28 cellular contexts compared by ENCODE assay signal in the genomic region with DNA sequence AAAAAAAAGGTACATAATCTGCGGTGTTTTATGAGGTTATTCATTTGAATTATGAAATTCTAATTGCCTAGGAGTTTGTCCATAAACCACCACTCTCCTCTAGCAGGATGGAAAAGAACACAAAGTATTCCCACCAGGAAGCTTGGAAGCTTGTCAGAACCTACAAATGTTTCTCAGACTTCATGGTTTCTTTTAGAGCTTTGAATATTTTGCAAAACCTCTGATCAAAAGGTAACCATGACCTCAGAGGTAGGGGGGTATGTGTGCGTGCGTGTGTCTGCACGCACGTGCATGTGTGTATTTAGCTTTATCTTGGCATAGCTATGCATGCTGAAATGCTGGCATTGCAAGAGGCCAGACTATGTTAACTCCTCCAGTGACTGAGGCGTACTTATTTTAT.
DNase-seq lines count a peak whose midpoint lies in the region; ATAC-seq and TF ChIP-seq lines count a peak whose summit lies in the region.
"Had no signal": no experiment of that assay in that cellular context is flagged by ENCODE, and none has a peak within 500 bp of the region (broad histone marks: within the 10 kb centered on the region; RNA-seq: fewer than 3 reads in every experiment).

No MANE protein-coding gene starts in this region.

- H3K79me2 ChIP-seq in mesendoderm (ENCODE audit: control insufficient read depth, insufficient read depth, low read length), result no peaks in the 10 kb centered on the region

- no peak overlapping the region for H2BK5ac ChIP-seq in mesendoderm (ENCODE audit: low read length)

- H4K8ac ChIP-seq in mesendoderm (ENCODE audit: low read depth, low read length), result no peak overlapping the region

- H3K4me3 Mint-ChIP-seq in nephron progenitor cell, result no peak overlapping the region
- H3K4me3 Mint-ChIP-seq: activated naive CD8-positive, alpha-beta T cell treated with anti-CD3 and anti-CD28 coated beads for 36 hours; immature natural killer cell; naive B cell had no signal

- H3K27ac Mint-ChIP-seq in nephron progenitor cell, result peak overlapping the region; percentile 29
- H3K27ac Mint-ChIP-seq: activated naive CD8-positive, alpha-beta T cell treated with anti-CD3 and anti-CD28 coated beads for 36 hours; immature natural killer cell; naive B cell had no signal

- H3K4me1 Mint-ChIP-seq in nephron progenitor cell, result peaks cover 12% of the 10 kb centered on the region
- H3K4me1 Mint-ChIP-seq: activated naive CD8-positive, alpha-beta T cell treated with anti-CD3 and anti-CD28 coated beads for 36 hours; immature natural killer cell; naive B cell had no signal

- H3K23ac ChIP-seq in mesendoderm (ENCODE audit: low read length), result no peak overlapping the region

- ATAC-seq in HG02571 (IDR thresholded peaks at IDR 0.05; ENCODE audit: unreplicated experiment), result no peak
- ATAC-seq: left lobe of liver, Right ventricle myocardium inferior had no signal

- H3K56ac ChIP-seq in mesendoderm (ENCODE audit: low read length), result no peak overlapping the region

- H3K27me3 Mint-ChIP-seq in nephron progenitor cell (ENCODE audit: low read depth, poor library complexity), result no peaks in the 10 kb centered on the region
- H3K27me3 Mint-ChIP-seq: activated naive CD8-positive, alpha-beta T cell treated with anti-CD3 and anti-CD28 coated beads for 36 hours; naive B cell had no signal

- H3K4me3 ChIP-seq in AG04449 (ENCODE audit: low read depth, low read length) (no peak overlapping the region), LNCaP clone FGC (ENCODE audit: low read depth, low read length) (no peak overlapping the region), epithelial cell of esophagus (ENCODE audit: low read length) (no peak overlapping the region), mesendoderm (ENCODE audit: low read length) (no peak overlapping the region)
- H3K4me3 ChIP-seq: PC-9, spleen, transverse colon had no signal

- no peak overlapping the region for H3K27ac ChIP-seq in mesendoderm (ENCODE audit: low read depth, low read length)
- H3K27ac ChIP-seq: PC-9, transverse colon had no signal

- no peak overlapping the region for H2BK15ac ChIP-seq in mesendoderm (replicated peaks; ENCODE audit: low read depth)

- no peak overlapping the region for H3K9ac ChIP-seq in mesendoderm (ENCODE audit: low read length)

- no peak overlapping the region for H3K4ac ChIP-seq in mesendoderm (ENCODE audit: low read depth, low read length)

- H3K4me2 ChIP-seq in mesendoderm (ENCODE audit: low read length), result no peak overlapping the region
- H3K4me2 ChIP-seq: PC-9 had no signal

- TF ChIP-seq CTCF in AG04449 (IDR thresholded peaks at IDR 0.05; ENCODE audit: insufficient read depth, low read length, missing control alignments) (no peak), LNCaP clone FGC (IDR thresholded peaks at IDR 0.05; ENCODE audit: control insufficient read depth, extremely low read depth, insufficient read depth) (no peak), epithelial cell of esophagus (IDR thresholded peaks at IDR 0.05; ENCODE audit: insufficient read depth, low read depth, low read length, missing control alignments) (no peak), nephron progenitor cell (IDR thresholded peaks at IDR 0.05) (no peak)

- H4K5ac ChIP-seq in mesendoderm (ENCODE audit: low read length), result no peak overlapping the region

- H3K36me3 Mint-ChIP-seq in nephron progenitor cell (ENCODE audit: low read depth), result no peaks in the 10 kb centered on the region
- H3K36me3 Mint-ChIP-seq: activated naive CD8-positive, alpha-beta T cell treated with anti-CD3 and anti-CD28 coated beads for 36 hours; immature natural killer cell; naive B cell had no signal

- DNase-seq in AG04449 (ENCODE audit: low read depth, low spot score), result peak; percentile 28
- DNase-seq in LNCaP clone FGC (ENCODE audit: low read depth), result peak; percentile 28
- DNase-seq in epithelial cell of esophagus (ENCODE audit: low read depth), result peak; percentile 13
- DNase-seq in nephron progenitor cell, result no peak
- DNase-seq in NCI-H226, result no peak
- DNase-seq in mesendoderm, result no peak
- DNase-seq in MV-4-11 (lab: John Stamatoyannopoulos, UW), result no peak
- DNase-seq: activated CD4-positive, alpha-beta T cell treated with anti-CD3 and anti-CD28 coated beads for 4 hours; activated CD8-positive, alpha-beta memory T cell treated with anti-CD3 and anti-CD28 coated beads for 24 hours; activated effector memory CD4-positive, alpha-beta T cell treated with Interleukin-2 at 50 U/mL for 16 hours; activated naive CD8-positive, alpha-beta T cell treated with anti-CD3 and anti-CD28 coated beads for 36 hours; aorta; effector CD4-positive, alpha-beta T cell; hypothalamus; immature natural killer cell; naive B cell; NCI-H187; NCI-H2171 treated with DMSO at 0.1 percent for 48 hours; NCI-H524; NK-92 treated with Interleukin-12 subunit alpha and Interleukin-12 subunit beta, amount 100 ng/mL, for 24 hours; nucleus accumbens; PC-9; spleen; stimulated activated CD4-positive, alpha-beta T cell treated with anti-CD3 and anti-CD28 coated beads, Interleukin-2, amount 100 ng/mL, for 48 hours; transverse colon had no signal

- H3K27me3 ChIP-seq in mesendoderm (ENCODE audit: insufficient read depth, low read length, poor library complexity), result no peaks in the 10 kb centered on the region
- H3K27me3 ChIP-seq: spleen, transverse colon had no signal

- no peak overlapping the region for H2AK5ac ChIP-seq in mesendoderm (ENCODE audit: low read length)

- WGBS in mesendoderm (ENCODE audit: extremely low coverage, insufficient coverage, low lambda C conversion rate), result no CpG with 5 or more reads among the region's 6 CpGs

- no peak overlapping the region for H3K18ac ChIP-seq in mesendoderm (ENCODE audit: low read length)

- H3K79me1 ChIP-seq in mesendoderm (ENCODE audit: low read length), result no peaks in the 10 kb centered on the region

- CTCF ChIA-PET in AG04449 (lab: Yijun Ruan, JAX), result no interaction called here

- H3K9me3 Mint-ChIP-seq in nephron progenitor cell, result no peaks in the 10 kb centered on the region

- POLR2A ChIA-PET in AG04449 (lab: Yijun Ruan, JAX), result no interaction called here

- H3K4me1 ChIP-seq in mesendoderm (ENCODE audit: control insufficient read depth, low read depth, low read length), result no peaks in the 10 kb centered on the region
- H3K4me1 ChIP-seq: spleen had no signal

- H2BK120ac ChIP-seq in mesendoderm (ENCODE audit: low read depth, low read length), result no peak overlapping the region

- H3K36me3 ChIP-seq in mesendoderm (ENCODE audit: control insufficient read depth, insufficient read depth, low read length), result no peaks in the 10 kb centered on the region
- H3K36me3 ChIP-seq: spleen, transverse colon had no signal

Comparison
In these comparisons a context has a peak if more than half of its experiments do, and no peak if none do; other contexts are left out.
1. DNase-seq: peak in AG04449 (single experiment), LNCaP clone FGC (single experiment) and epithelial cell of esophagus (single experiment); none in nephron progenitor cell (single experiment), NCI-H226 (single experiment), mesendoderm (single experiment) and MV-4-11 (single experiment).